1 cellular context compared by ENCODE assay signal in genomic region chr10:73909716-73910115, GRCh38.
TF ChIP-seq lines count a peak whose summit lies in the region.

No MANE protein-coding gene starts in this region.

TF ChIP-seq in GM23338, 12 proteins besides CTCF, POLR2A, EP300 and RAD21 (continued from another document):
- TF ChIP-seq, protein P1, sequence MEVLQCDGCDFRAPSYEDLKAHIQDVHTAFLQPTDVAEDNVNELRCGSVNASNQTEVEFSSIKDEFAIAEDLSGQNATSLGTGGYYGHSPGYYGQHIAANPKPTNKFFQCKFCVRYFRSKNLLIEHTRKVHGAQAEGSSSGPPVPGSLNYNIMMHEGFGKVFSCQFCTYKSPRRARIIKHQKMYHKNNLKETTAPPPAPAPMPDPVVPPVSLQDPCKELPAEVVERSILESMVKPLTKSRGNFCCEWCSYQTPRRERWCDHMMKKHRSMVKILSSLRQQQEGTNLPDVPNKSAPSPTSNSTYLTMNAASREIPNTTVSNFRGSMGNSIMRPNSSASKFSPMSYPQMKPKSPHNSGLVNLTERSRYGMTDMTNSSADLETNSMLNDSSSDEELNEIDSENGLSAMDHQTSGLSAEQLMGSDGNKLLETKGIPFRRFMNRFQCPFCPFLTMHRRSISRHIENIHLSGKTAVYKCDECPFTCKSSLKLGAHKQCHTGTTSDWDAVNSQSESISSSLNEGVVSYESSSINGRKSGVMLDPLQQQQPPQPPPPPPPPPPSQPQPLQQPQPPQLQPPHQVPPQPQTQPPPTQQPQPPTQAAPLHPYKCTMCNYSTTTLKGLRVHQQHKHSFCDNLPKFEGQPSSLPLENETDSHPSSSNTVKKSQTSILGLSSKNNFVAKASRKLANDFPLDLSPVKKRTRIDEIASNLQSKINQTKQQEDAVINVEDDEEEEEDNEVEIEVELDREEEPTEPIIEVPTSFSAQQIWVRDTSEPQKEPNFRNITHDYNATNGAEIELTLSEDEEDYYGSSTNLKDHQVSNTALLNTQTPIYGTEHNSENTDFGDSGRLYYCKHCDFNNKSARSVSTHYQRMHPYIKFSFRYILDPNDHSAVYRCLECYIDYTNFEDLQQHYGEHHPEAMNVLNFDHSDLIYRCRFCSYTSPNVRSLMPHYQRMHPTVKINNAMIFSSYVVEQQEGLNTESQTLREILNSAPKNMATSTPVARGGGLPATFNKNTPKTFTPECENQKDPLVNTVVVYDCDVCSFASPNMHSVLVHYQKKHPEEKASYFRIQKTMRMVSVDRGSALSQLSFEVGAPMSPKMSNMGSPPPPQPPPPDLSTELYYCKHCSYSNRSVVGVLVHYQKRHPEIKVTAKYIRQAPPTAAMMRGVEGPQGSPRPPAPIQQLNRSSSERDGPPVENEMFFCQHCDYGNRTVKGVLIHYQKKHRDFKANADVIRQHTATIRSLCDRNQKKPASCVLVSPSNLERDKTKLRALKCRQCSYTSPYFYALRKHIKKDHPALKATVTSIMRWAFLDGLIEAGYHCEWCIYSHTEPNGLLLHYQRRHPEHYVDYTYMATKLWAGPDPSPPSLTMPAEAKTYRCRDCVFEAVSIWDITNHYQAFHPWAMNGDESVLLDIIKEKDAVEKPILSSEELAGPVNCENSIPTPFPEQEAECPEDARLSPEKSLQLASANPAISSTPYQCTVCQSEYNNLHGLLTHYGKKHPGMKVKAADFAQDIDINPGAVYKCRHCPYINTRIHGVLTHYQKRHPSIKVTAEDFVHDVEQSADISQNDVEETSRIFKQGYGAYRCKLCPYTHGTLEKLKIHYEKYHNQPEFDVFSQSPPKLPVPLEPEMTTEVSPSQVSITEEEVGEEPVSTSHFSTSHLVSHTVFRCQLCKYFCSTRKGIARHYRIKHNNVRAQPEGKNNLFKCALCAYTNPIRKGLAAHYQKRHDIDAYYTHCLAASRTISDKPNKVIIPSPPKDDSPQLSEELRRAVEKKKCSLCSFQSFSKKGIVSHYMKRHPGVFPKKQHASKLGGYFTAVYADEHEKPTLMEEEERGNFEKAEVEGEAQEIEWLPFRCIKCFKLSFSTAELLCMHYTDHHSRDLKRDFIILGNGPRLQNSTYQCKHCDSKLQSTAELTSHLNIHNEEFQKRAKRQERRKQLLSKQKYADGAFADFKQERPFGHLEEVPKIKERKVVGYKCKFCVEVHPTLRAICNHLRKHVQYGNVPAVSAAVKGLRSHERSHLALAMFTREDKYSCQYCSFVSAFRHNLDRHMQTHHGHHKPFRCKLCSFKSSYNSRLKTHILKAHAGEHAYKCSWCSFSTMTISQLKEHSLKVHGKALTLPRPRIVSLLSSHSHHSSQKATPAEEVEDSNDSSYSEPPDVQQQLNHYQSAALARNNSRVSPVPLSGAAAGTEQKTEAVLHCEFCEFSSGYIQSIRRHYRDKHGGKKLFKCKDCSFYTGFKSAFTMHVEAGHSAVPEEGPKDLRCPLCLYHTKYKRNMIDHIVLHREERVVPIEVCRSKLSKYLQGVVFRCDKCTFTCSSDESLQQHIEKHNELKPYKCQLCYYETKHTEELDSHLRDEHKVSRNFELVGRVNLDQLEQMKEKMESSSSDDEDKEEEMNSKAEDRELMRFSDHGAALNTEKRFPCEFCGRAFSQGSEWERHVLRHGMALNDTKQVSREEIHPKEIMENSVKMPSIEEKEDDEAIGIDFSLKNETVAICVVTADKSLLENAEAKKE (CRISPR knock-in tag; IDR thresholded peaks at IDR 0.05): no peak
- no peak for TF ChIP-seq EZH2phosphoT487 (IDR thresholded peaks at IDR 0.05; ENCODE audit: unreplicated experiment)
